Comparison of ENCODE assay signal across 13 cellular contexts in genomic region chr5:172699999-172700685, GRCh38. TPM values are rescaled to one million over a fixed set of nuclear protein-coding genes. Genes with fewer than 3 reads are reported as not detected.
A peak's percentile ranks its signal among the peaks of the same experiment; 100 is the strongest.
DNase-seq lines count a peak whose midpoint lies in the region; ATAC-seq and TF ChIP-seq lines count a peak whose summit lies in the region.
"Had no signal": no experiment of that assay in that cellular context is flagged by ENCODE, and none has a peak within 500 bp of the region (broad histone marks: within the 10 kb centered on the region; RNA-seq: fewer than 3 reads in every experiment).

No MANE protein-coding gene starts in this region.

- H3K36me3 ChIP-seq in HUES64 (ENCODE audit: insufficient read depth, low read length), result no peaks in the 10 kb centered on the region
- no peaks in the 10 kb centered on the region for H3K36me3 ChIP-seq in SK-N-MC (ENCODE audit: insufficient read depth, low read length)
- H3K36me3 ChIP-seq: ascending aorta had no signal

- H3K4me3 ChIP-seq in HUES64 (ENCODE audit: low read length) (peak overlapping the region; percentile 54), SK-N-MC (peak overlapping the region; percentile 63), iPS-18c (ENCODE audit: insufficient read depth, low read depth, low read length) (peak overlapping the region; percentile 34; the same call in 1 of the 2 replicates)
- H3K4me3 ChIP-seq: ascending aorta had no signal

- H3K27me3 ChIP-seq in HUES64 (ENCODE audit: insufficient read depth, low read length), result peaks cover 20% of the 10 kb centered on the region
- H3K27me3 ChIP-seq: ascending aorta had no signal

- no peaks in the 10 kb centered on the region for H3K9me3 Mint-ChIP-seq in progenitor cell of endocrine pancreas (ENCODE audit: low read depth)
- H3K9me3 Mint-ChIP-seq: CD8-positive, alpha-beta T cell; effector memory CD8-positive, alpha-beta T cell; naive B cell had no signal

- H3K4me3 Mint-ChIP-seq in progenitor cell of endocrine pancreas (ENCODE audit: low read depth), result peak overlapping the region; percentile 44
- H3K4me3 Mint-ChIP-seq: CD8-positive, alpha-beta T cell; effector memory CD8-positive, alpha-beta T cell had no signal

- no peak overlapping the region for H3K27ac ChIP-seq in HUES64 (ENCODE audit: low read depth, low read length)
- H3K27ac ChIP-seq in SK-N-MC, result no peak overlapping the region
- H3K27ac ChIP-seq: ascending aorta had no signal

- 10% methylated on average over 17 of the region's 18 CpGs for WGBS in HUES64

- TF ChIP-seq CTCF in progenitor cell of endocrine pancreas (IDR thresholded peaks at IDR 0.05; ENCODE audit: unreplicated experiment), result no peak

- ATAC-seq in HG03354 (IDR thresholded peaks at IDR 0.05; ENCODE audit: poor library complexity, severe bottlenecking, unreplicated experiment), result no peak
- no peak for ATAC-seq in HG03139 (IDR thresholded peaks at IDR 0.05; ENCODE audit: unreplicated experiment)
- ATAC-seq in GM18502 (IDR thresholded peaks at IDR 0.05; ENCODE audit: poor library complexity, unreplicated experiment), result no peak
- ATAC-seq: CD8-positive, alpha-beta T cell; effector memory CD8-positive, alpha-beta T cell had no signal

- H3K4me1 Mint-ChIP-seq in progenitor cell of endocrine pancreas (ENCODE audit: low read depth), result peaks cover 8% of the 10 kb centered on the region

- peaks cover 65% of the 10 kb centered on the region for H3K27me3 Mint-ChIP-seq in progenitor cell of endocrine pancreas

- no peaks in the 10 kb centered on the region for H3K36me3 Mint-ChIP-seq in progenitor cell of endocrine pancreas (ENCODE audit: insufficient read depth)
- H3K36me3 Mint-ChIP-seq: naive B cell had no signal

- peaks cover 25% of the 10 kb centered on the region for H3K4me1 ChIP-seq in HUES64 (ENCODE audit: insufficient read depth, low read length)

- H3K9me3 ChIP-seq in HUES64 (ENCODE audit: insufficient read depth, low read depth, low read length), result no peaks in the 10 kb centered on the region
- no peaks in the 10 kb centered on the region for H3K9me3 ChIP-seq in SK-N-MC (ENCODE audit: low read depth, low read length)
- no peaks in the 10 kb centered on the region for H3K9me3 ChIP-seq in iPS-18c (ENCODE audit: control insufficient read depth, insufficient read depth, low read length)
- H3K9me3 ChIP-seq: ascending aorta had no signal

- H3K27ac Mint-ChIP-seq in progenitor cell of endocrine pancreas, result no peak overlapping the region
- H3K27ac Mint-ChIP-seq: CD8-positive, alpha-beta T cell had no signal

- H3K9ac ChIP-seq in HUES64 (ENCODE audit: low read depth, low read length) (no peak overlapping the region; the same call in 1 of the 2 replicates), SK-N-MC (ENCODE audit: insufficient read length) (no peak overlapping the region)

- DNase-seq in SK-N-MC (ENCODE audit: low read depth, low spot score), result no peak
- no peak for DNase-seq in progenitor cell of endocrine pancreas (ENCODE audit: low spot score, unreplicated experiment)
- DNase-seq: activated T-cell treated with anti-CD3 and anti-CD28 coated beads for 4 hours; CD8-positive, alpha-beta T cell; effector memory CD8-positive, alpha-beta T cell; naive B cell; NCI-H2029 treated with DMSO at 0.1 percent for 48 hours had no signal

RNA-seq across cellular contexts. Expression of gene NEURL1B, which starts 59.1 kb away (rescaled TPM):
- polyA plus RNA-seq in HUES64 (2013, experiment 1 of 2), result 3.8 TPM
- 5.1 TPM for polyA plus RNA-seq in HUES64 (2013, experiment 2 of 2)
- total RNA-seq in progenitor cell of endocrine pancreas, result 4.0 and 4.3 TPM in 2 replicates
